In genomic region chr3:149417174-149417573, GRCh38 we compare ENCODE assay signal across 1 cellular context.
TF ChIP-seq lines count a peak whose summit lies in the region.

No MANE protein-coding gene starts in this region.

TF ChIP-seq in GM12878, 131 proteins besides CTCF, POLR2A, EP300 and RAD21 (continued from another document):
- TF ChIP-seq EGR1 (IDR thresholded peaks at IDR 0.05; ENCODE audit: borderline replicate concordance in 1 of 2, low read depth in 2 of 2, low read length in 2 of 2) (no peak), SRF (IDR thresholded peaks at IDR 0.05; ENCODE audit: low read depth in 2 of 2, low read length in 2 of 2) (no peak), CUX1 (IDR thresholded peaks at IDR 0.05; ENCODE audit: insufficient replicate concordance, low read depth, low read length) (peak; percentile 96), YBX1 (IDR thresholded peaks at IDR 0.05) (no peak), ZBTB33 (IDR thresholded peaks at IDR 0.05) (no peak), SMARCA5 (IDR thresholded peaks at IDR 0.05) (no peak), RUNX3 (IDR thresholded peaks at IDR 0.05; ENCODE audit: low read length) (peak; percentile 58), USF2 (IDR thresholded peaks at IDR 0.05; ENCODE audit: borderline replicate concordance, low read depth, low read length) (no peak), LARP7 (IDR thresholded peaks at IDR 0.05) (no peak), RCOR1 (conservative IDR thresholded peaks at IDR 0.05; ENCODE audit: low read depth, low read length) (0 out of 2 replicates have a peak, but pooled peaks have one; percentile 58), IKZF1 (conservative IDR thresholded peaks at IDR 0.05) (no peak), BCLAF1 (IDR thresholded peaks at IDR 0.05) (no peak), MTA3 (IDR thresholded peaks at IDR 0.05; ENCODE audit: borderline replicate concordance, low read length) (no peak), EZH2 (IDR thresholded peaks at IDR 0.05; ENCODE audit: borderline replicate concordance, control insufficient read depth, low read depth, low read length) (no peak), CHD2 (IDR thresholded peaks at IDR 0.05; ENCODE audit: borderline replicate concordance, low read depth, low read length) (no peak; the same call in 1 of the 2 replicates), ZNF217 (IDR thresholded peaks at IDR 0.05) (peak; percentile 96), ELK1 (IDR thresholded peaks at IDR 0.05; ENCODE audit: low read depth, low read length) (no peak), RB1 (IDR thresholded peaks at IDR 0.05; ENCODE audit: borderline replicate concordance) (no peak), FOS (IDR thresholded peaks at IDR 0.05; ENCODE audit: borderline replicate concordance, extremely low read depth, insufficient read length) (no peak), ASH2L (IDR thresholded peaks at IDR 0.05; ENCODE audit: borderline replicate concordance, low read depth) (no peak), KLF5 (IDR thresholded peaks at IDR 0.05; ENCODE audit: partially characterized antibody) (no peak), JUNB (IDR thresholded peaks at IDR 0.05) (peak; percentile 84), POLR2AphosphoS5 (IDR thresholded peaks at IDR 0.05; ENCODE audit: low read length) (no peak), MAX (IDR thresholded peaks at IDR 0.05; ENCODE audit: low read depth, low read length) (no peak), GABPA (IDR thresholded peaks at IDR 0.05; ENCODE audit: low read depth) (no peak), E2F8 (IDR thresholded peaks at IDR 0.05; ENCODE audit: low read depth, partially characterized antibody) (no peak), MYB (IDR thresholded peaks at IDR 0.05; ENCODE audit: borderline replicate concordance, low read depth, low read length) (no peak)
